25 cellular contexts compared by ENCODE assay signal in the genomic region with DNA sequence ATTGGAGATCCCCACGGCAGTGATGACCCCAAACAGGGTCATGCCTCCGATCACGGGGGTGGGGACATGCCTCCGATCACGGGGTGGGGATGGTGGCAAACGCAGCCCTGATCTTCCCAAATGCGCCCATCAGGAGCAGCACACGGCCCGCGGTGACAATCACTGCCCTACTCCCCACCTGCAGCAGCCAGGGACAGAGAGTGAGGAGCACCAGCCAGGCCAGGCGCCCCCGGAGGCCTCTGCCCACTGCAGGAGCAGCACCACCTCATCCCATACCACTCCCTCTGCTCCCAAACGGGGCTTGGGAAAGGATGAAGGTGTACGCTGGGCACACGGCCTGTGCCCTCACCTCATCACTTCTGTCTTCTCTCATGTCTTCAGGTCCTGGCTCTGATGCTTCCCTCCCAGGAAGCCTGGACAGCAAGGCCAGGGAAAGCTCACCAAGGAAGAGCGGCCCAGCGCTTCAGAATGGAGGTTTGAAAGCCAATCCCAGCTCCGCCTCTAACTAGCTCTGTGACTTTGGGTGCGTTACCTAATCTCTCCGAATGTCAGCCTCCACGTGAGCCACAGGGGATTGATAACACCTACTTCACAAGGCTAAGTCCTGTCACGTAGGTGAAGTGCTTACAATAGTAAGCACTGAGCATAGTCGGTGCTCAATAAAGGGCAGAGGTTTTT. TPM values are rescaled to one million over a fixed set of nuclear protein-coding genes. Genes with fewer than 3 reads are reported as not detected.
"Had no signal": no experiment of that assay in that cellular context is flagged by ENCODE, and none has a peak within 500 bp of the region (broad histone marks: within the 10 kb centered on the region; RNA-seq: fewer than 3 reads in every experiment).

No MANE protein-coding gene starts in this region.

- H3K36me3 Mint-ChIP-seq: activated CD4-positive, alpha-beta memory T cell treated with anti-CD3 and anti-CD28 coated beads for 36 hours; brain; T-cell had no signal

- H3K27ac ChIP-seq: SK-N-MC had no signal

- H3K27me3 Mint-ChIP-seq: activated CD4-positive, alpha-beta T cell treated with anti-CD3 and anti-CD28 coated beads, Interleukin-2, amount 10 ng/mL, durations not matched to agents 7 days and 5 days had no signal

- ATAC-seq: activated T-cell treated with anti-CD3 and anti-CD28 coated beads, Interleukin-2, amount 50 U/mL, for 4 hours; PC-3; T-cell had no signal

- H3K4me3 ChIP-seq: SK-N-MC had no signal

- DNase-seq: activated CD4-positive, alpha-beta memory T cell treated with anti-CD3 and anti-CD28 coated beads for 36 hours; activated CD4-positive, alpha-beta T cell treated with anti-CD3 and anti-CD28 coated beads, Interleukin-2, amount 10 ng/mL, durations not matched to agents 7 days and 5 days; activated CD4-positive, CD25-positive, alpha-beta regulatory T cell; activated CD8-positive, alpha-beta memory T cell treated with anti-CD3 and anti-CD28 coated beads for 24 hours; activated naive CD4-positive, alpha-beta T cell treated with Interleukin-2 at 50 U/mL for 16 hours; activated T-cell treated with anti-CD3 and anti-CD28 coated beads, Interleukin-2, amount 50 U/mL, for 4 hours; amygdala; KG1; NCI-H1048; NCI-H1930; NCI-H2107; NCI-H2171 treated with DMSO at 0.1 percent for 48 hours; NCI-H226; NCI-H510A treated with DMSO at 0.1 percent for 48 hours; PC-3; T-cell; T-helper 2 cell; T1000 had no signal

- H3K4me3 Mint-ChIP-seq: activated CD4-positive, alpha-beta memory T cell treated with anti-CD3 and anti-CD28 coated beads for 36 hours; activated CD4-positive, alpha-beta T cell treated with anti-CD3 and anti-CD28 coated beads, Interleukin-2, amount 10 ng/mL, durations not matched to agents 7 days and 5 days; activated naive CD8-positive, alpha-beta T cell; activated T-cell treated with anti-CD3 and anti-CD28 coated beads, Interleukin-2, amount 50 U/mL, for 4 hours; brain; T-cell had no signal

- H3K4me1 Mint-ChIP-seq: brain had no signal

- H3K27ac Mint-ChIP-seq: activated CD4-positive, alpha-beta memory T cell treated with anti-CD3 and anti-CD28 coated beads for 36 hours; activated CD4-positive, alpha-beta T cell treated with anti-CD3 and anti-CD28 coated beads, Interleukin-2, amount 10 ng/mL, durations not matched to agents 7 days and 5 days; activated naive CD8-positive, alpha-beta T cell; brain; T-cell had no signal

- FAIRE-seq: astrocyte, TTC549 had no signal

RNA-seq across cellular contexts. Expression of gene STRA8, which starts 37.1 kb away (rescaled TPM):
- total RNA-seq: activated CD4-positive, alpha-beta memory T cell treated with anti-CD3 and anti-CD28 coated beads for 36 hours; activated CD4-positive, alpha-beta T cell treated with anti-CD3 and anti-CD28 coated beads, Interleukin-2, amount 10 ng/mL, durations not matched to agents 7 days and 5 days; activated T-cell treated with anti-CD3 and anti-CD28 coated beads, Interleukin-2, amount 50 U/mL, for 4 hours; astrocyte; LHCN-M2; M059J; PC-3; T-cell had no signal
